ENCODE assay signal across 4 cellular contexts in the genomic region with DNA sequence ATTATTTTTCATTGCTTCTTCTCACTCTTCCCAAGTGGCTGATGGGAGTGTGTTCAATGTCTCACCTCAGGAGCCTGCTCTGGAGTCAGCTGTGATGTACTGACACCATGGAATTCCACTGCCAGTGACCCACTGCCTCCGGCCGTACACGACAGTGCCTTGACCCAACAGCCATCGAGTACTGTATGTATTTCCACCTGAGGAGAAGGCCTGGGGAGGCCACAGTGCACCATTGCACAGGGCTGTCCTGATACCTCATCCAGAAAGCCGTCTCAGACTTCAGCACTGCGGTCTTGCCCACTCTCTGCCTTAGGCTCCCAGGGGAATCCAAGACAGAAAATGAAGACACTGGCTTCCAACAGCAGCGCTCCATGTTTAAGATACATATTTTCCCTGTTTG.
"Had no signal": no experiment of that assay in that cellular context is flagged by ENCODE, and none has a peak within 500 bp of the region (broad histone marks: within the 10 kb centered on the region; RNA-seq: fewer than 3 reads in every experiment).

No MANE protein-coding gene starts in this region.

- H3K4me2 ChIP-seq: GM23338 had no signal

- FAIRE-seq: HepG2 had no signal

- H3K36me3 ChIP-seq: HAP-1 had no signal

- ATAC-seq: HepG2 had no signal

- H3K27ac ChIP-seq: HL-60 had no signal

- H3K9me3 ChIP-seq: HAP-1 had no signal

- H3K4me3 ChIP-seq: GM23338, HAP-1 had no signal

- H2AFZ ChIP-seq: GM23338 had no signal
